ENCODE assay signal across 28 cellular contexts in genomic region chr11:119414734-119415133, GRCh38. TPM values are rescaled to one million over a fixed set of nuclear protein-coding genes. Genes with fewer than 3 reads are reported as not detected.
DNase-seq lines count a peak whose midpoint lies in the region; ATAC-seq, FAIRE-seq and TF ChIP-seq lines count a peak whose summit lies in the region.
"Had no signal": no experiment of that assay in that cellular context is flagged by ENCODE, and none has a peak within 500 bp of the region (broad histone marks: within the 10 kb centered on the region; RNA-seq: fewer than 3 reads in every experiment).

No MANE protein-coding gene starts in this region.

- no peaks in the 10 kb centered on the region for H4K20me1 ChIP-seq in HepG2 (ENCODE audit: insufficient read depth, low read length)
- H4K20me1 ChIP-seq in K562 (replicated peaks; ENCODE audit: control insufficient read depth, insufficient read depth, low read length) = no peaks in the 10 kb centered on the region
- H4K20me1 ChIP-seq: BLaER1 had no signal

- TF ChIP-seq POLR2A in HepG2 (IDR thresholded peaks at IDR 0.05; ENCODE audit: insufficient read depth in 1 of 2, low read depth in 2 of 2, low read length in 2 of 2) (no peak), right lobe of liver (IDR thresholded peaks at IDR 0.05) (no peak), K562 (conservative IDR thresholded peaks at IDR 0.05) (no peak), suprapubic skin (IDR thresholded peaks at IDR 0.05) (no peak)

- H3K4me1 ChIP-seq in HepG2 (ENCODE audit: insufficient read depth, low read length) = no peaks in the 10 kb centered on the region
- H3K4me1 ChIP-seq in right lobe of liver = no peaks in the 10 kb centered on the region
- H3K4me1 ChIP-seq in K562 (replicated peaks in 1 of 2; ENCODE audit: control insufficient read depth in 2 of 2, insufficient read depth in 2 of 2, low read length in 2 of 2) = no peaks in the 10 kb centered on the region
- H3K4me1 ChIP-seq in upper lobe of right lung = no peaks in the 10 kb centered on the region
- peaks cover 17% of the 10 kb centered on the region for H3K4me1 ChIP-seq in suprapubic skin
- H3K4me1 ChIP-seq: BE2C had no signal

- H3K27me3 ChIP-seq in HepG2 (ENCODE audit: control insufficient read depth in 1 of 2, insufficient read depth in 2 of 2, low read length in 2 of 2) = no peaks in the 10 kb centered on the region
- H3K27me3 ChIP-seq in right lobe of liver = no peaks in the 10 kb centered on the region
- no peaks in the 10 kb centered on the region for H3K27me3 ChIP-seq in K562 (ENCODE audit: control insufficient read depth in 2 of 2, insufficient read depth in 2 of 2, low read length in 2 of 2)
- H3K27me3 ChIP-seq in upper lobe of right lung = peaks cover under 1% of the 10 kb centered on the region
- H3K27me3 ChIP-seq in suprapubic skin = no peaks in the 10 kb centered on the region
- H3K27me3 ChIP-seq: BE2C had no signal

- no peak for TF ChIP-seq CTCF in HepG2 (CRISPR knock-in tag; IDR thresholded peaks at IDR 0.05)
- TF ChIP-seq CTCF in right lobe of liver (IDR thresholded peaks at IDR 0.05) = no peak
- no peak for TF ChIP-seq CTCF in GM13977 (IDR thresholded peaks at IDR 0.05; ENCODE audit: extremely low read depth, insufficient read depth, missing control alignments)
- no peak for TF ChIP-seq CTCF in K562 (IDR thresholded peaks at IDR 0.05 in 2 of 3, conservative IDR thresholded peaks at IDR 0.05 in 1 of 3; ENCODE audit: insufficient read depth in 2 of 3, low read depth in 1 of 3, low read length in 3 of 3)
- TF ChIP-seq CTCF in upper lobe of right lung (IDR thresholded peaks at IDR 0.05) = no peak
- no peak for TF ChIP-seq CTCF in suprapubic skin (IDR thresholded peaks at IDR 0.05)

- DNase-seq in HepG2 (ENCODE audit: low spot score) = no peak
- DNase-seq in right lobe of liver = no peak
- DNase-seq in GM13977 (ENCODE audit: low spot score) = peak; percentile 6
- no peak for DNase-seq in K562 (ENCODE audit: extremely low read depth in 1 of 4, low spot score in 3 of 4)
- DNase-seq in upper lobe of right lung = no peak
- DNase-seq in suprapubic skin (ENCODE audit: low spot score in 2 of 2) = no peak
- DNase-seq: ACHN; BE2C; C1 segment of cervical spinal cord; CD4-positive, alpha-beta memory T cell; CD4-positive, CD25-positive, alpha-beta regulatory T cell; CD8-positive, alpha-beta memory T cell; COR-L47; DMS 273 treated with DMSO at 0.1 percent for 48 hours; DMS153; DMS53; DMS79; DND-41; EL; GDM1 had no signal

- H3K36me3 ChIP-seq in HepG2 (replicated peaks in 1 of 2; ENCODE audit: control insufficient read depth in 1 of 2, insufficient read depth in 2 of 2, low read length in 2 of 2) (no peaks in the 10 kb centered on the region), right lobe of liver (no peaks in the 10 kb centered on the region), K562 (ENCODE audit: control insufficient read depth, insufficient read depth, low read length) (no peaks in the 10 kb centered on the region), upper lobe of right lung (no peaks in the 10 kb centered on the region), suprapubic skin (no peaks in the 10 kb centered on the region)
- H3K36me3 ChIP-seq: BLaER1 had no signal

- ATAC-seq in HepG2 (no peak), right lobe of liver (no peak), K562 (no peak), upper lobe of right lung (no peak), GM19023 (IDR thresholded peaks at IDR 0.05; ENCODE audit: unreplicated experiment) (no peak)

- CTCF ChIA-PET in HepG2 (lab: Yijun Ruan, JAX; ENCODE audit: low intra/inter-chr PET ratio, low total read pairs) = no interaction called here
- CTCF ChIA-PET in K562 (lab: Yijun Ruan, JAX; ENCODE audit: low intra/inter-chr PET ratio) = no interaction called here

- no peaks in the 10 kb centered on the region for H3K9me3 ChIP-seq in HepG2 (ENCODE audit: low read length)
- H3K9me3 ChIP-seq in right lobe of liver = no peaks in the 10 kb centered on the region
- no peaks in the 10 kb centered on the region for H3K9me3 ChIP-seq in K562 (replicated peaks; ENCODE audit: control insufficient read depth, insufficient read depth, low read depth, low read length)
- no peaks in the 10 kb centered on the region for H3K9me3 ChIP-seq in upper lobe of right lung
- H3K9me3 ChIP-seq in suprapubic skin = no peaks in the 10 kb centered on the region
- H3K9me3 ChIP-seq: BE2C had no signal

- H3K4me2 ChIP-seq in HepG2 (ENCODE audit: low read depth, low read length) (no peak overlapping the region), K562 (ENCODE audit: insufficient read depth, low read length) (no peak overlapping the region)
- H3K4me2 ChIP-seq: BLaER1 had no signal

- H2AFZ ChIP-seq in HepG2 (ENCODE audit: low read length) (no peak overlapping the region), K562 (ENCODE audit: low read depth, low read length) (no peak overlapping the region)

- TF ChIP-seq EP300 in HepG2 (IDR thresholded peaks at IDR 0.05; ENCODE audit: low read depth in 2 of 2, low read length in 2 of 2) (no peak), HepG2 (CRISPR knock-in tag; IDR thresholded peaks at IDR 0.05; ENCODE audit: borderline replicate concordance) (no peak), K562 (IDR thresholded peaks at IDR 0.05; ENCODE audit: low read length) (no peak), suprapubic skin (IDR thresholded peaks at IDR 0.05) (no peak)

- POLR2A ChIA-PET in HepG2 (lab: Yijun Ruan, JAX) (no interaction called here), K562 (lab: Yijun Ruan, JAX) (interaction anchor here (0.7 to 0.9 kb wide), 4 partner anchors 10 to 1277 kb away, joined by 3 read pairs; no protein-coding TSS in a partner anchor)

- no peak overlapping the region for H3K9ac ChIP-seq in HepG2 (ENCODE audit: insufficient read depth, low read depth, low read length)
- no peak overlapping the region for H3K9ac ChIP-seq in K562 (ENCODE audit: insufficient read depth in 1 of 2, low read depth in 2 of 2, low read length in 2 of 2)
- H3K9ac ChIP-seq: BLaER1 had no signal

- FAIRE-seq in HepG2 (lab: Jason Lieb, UNC) (no peak), K562 (lab: Jason Lieb, UNC) (no peak)
- FAIRE-seq: GM12891, GM18507, GM19239 had no signal

- no peaks in the 10 kb centered on the region for H3K79me2 ChIP-seq in HepG2 (ENCODE audit: insufficient read depth, low read length)
- no peaks in the 10 kb centered on the region for H3K79me2 ChIP-seq in K562 (ENCODE audit: control insufficient read depth, insufficient read depth, low read length)

- H3K9me1 ChIP-seq in K562 (ENCODE audit: control insufficient read depth, insufficient read depth, low read length) = no peaks in the 10 kb centered on the region

- BruUV-seq in HepG2 (replicated peaks; lab: Mats Ljungman, UMichigan) (no TSS peak), K562 (replicated peaks; lab: Mats Ljungman, UMichigan) (no TSS peak)

- in situ Hi-C loops in HepG2 (cut with HindIII; ENCODE audit: extremely low pct_ligation_motif_present, low pct_unique_long_range_greater_than_20kb) = no loop called here
- in situ Hi-C loops in GM13977 (cut with MboI; ENCODE audit: low pct_unique_long_range_greater_than_20kb, low sequenced_read_pairs, unreplicated experiment) = no loop called here
- in situ Hi-C loops in K562 (cut with MboI) = no loop called here

- intact Hi-C loops in HepG2 (cut with micrococcal nuclease; ENCODE audit: unreplicated experiment) (no loop called here), right lobe of liver (cut with DNase I) (no loop called here), K562 (cut with micrococcal nuclease) (no loop called here), upper lobe of right lung (cut with DNase I) (no loop called here)

- no peak overlapping the region for H3K4me3 ChIP-seq in HepG2 (replicated peaks in 1 of 3; ENCODE audit: insufficient read depth in 1 of 3, low read depth in 2 of 3, low read length in 3 of 3)
- H3K4me3 ChIP-seq in right lobe of liver = no peak overlapping the region
- no peak overlapping the region for H3K4me3 ChIP-seq in K562
- H3K4me3 ChIP-seq in upper lobe of right lung = no peak overlapping the region
- H3K4me3 ChIP-seq in suprapubic skin = no peak overlapping the region
- H3K4me3 ChIP-seq: BLaER1 had no signal

- no peak for TF ChIP-seq RAD21 in HepG2 (CRISPR knock-in tag; IDR thresholded peaks at IDR 0.05)
- no peak for TF ChIP-seq RAD21 in K562 (CRISPR knock-in tag; conservative IDR thresholded peaks at IDR 0.05 in 1 of 2, IDR thresholded peaks at IDR 0.05 in 1 of 2)

- no peak overlapping the region for H3K27ac ChIP-seq in HepG2 (ENCODE audit: extremely low read length, insufficient read depth, low read length)
- no peak overlapping the region for H3K27ac ChIP-seq in right lobe of liver
- H3K27ac ChIP-seq in K562 (ENCODE audit: extremely low read depth, low read depth, low read length) = no peak overlapping the region
- H3K27ac ChIP-seq in upper lobe of right lung = no peak overlapping the region
- H3K27ac ChIP-seq in suprapubic skin = no peak overlapping the region
- H3K27ac ChIP-seq: 22Rv1, BLaER1 had no signal

RNA-seq across cellular contexts. Expression of gene THY1, which starts 8.2 kb away (rescaled TPM):
- total RNA-seq in HepG2 (2016; rRNA removed; fragmentation: Illumina TruSeq; extraction: Trizol) (not detected in 2 replicates), right lobe of liver (1 to 10 TPM in 4 of 6 experiments, under 1 TPM in 2; 0.13 to 5.3 (median 2.1) TPM), K562 (2014; rRNA removed) (0.18 and 0.29 TPM in 2 replicates), K562 (2014; rRNA removed; fragmentation: Illumina TruSeq; extraction: Trizol) (0.06 and 0.15 TPM in 2 replicates), K562 (2015; rRNA removed; fragmentation: Illumina TruSeq; extraction: Trizol) (0.07 and 0.08 TPM in 2 replicates), K562 (2021) (0.20 and 0.40 TPM in 2 replicates), upper lobe of right lung (7.8 TPM), suprapubic skin (10 to 100 TPM in 1 of 4 donors, 1 to 10 TPM in 3; 3.5 to 18.8 (median 6.9) TPM)
- not detected in 2 replicates for total RNA-seq in HepG2 (2016; cell fraction: cytosol; rRNA removed; fragmentation: Illumina TruSeq; extraction: Trizol; ENCODE audit: low read depth)
- total RNA-seq in HepG2 (2016; cell fraction: insoluble cytoplasmic fraction; rRNA removed; fragmentation: Illumina TruSeq; extraction: Trizol) = not detected in 2 replicates
- total RNA-seq in HepG2 (2016; cell fraction: membrane; rRNA removed; fragmentation: Illumina TruSeq; extraction: Trizol) = not detected in 2 replicates
- total RNA-seq in HepG2 (2016; cell fraction: nucleus; rRNA removed; fragmentation: Illumina TruSeq; extraction: Trizol) = not detected in 2 replicates
- polyA plus RNA-seq in HepG2 (2011; rRNA removed) (not detected in 2 replicates), K562 (2011; rRNA removed) (not detected in 2 replicates), K562 (2014; fragmentation: Illumina TruSeq; extraction: Trizol) (not detected in 2 replicates), K562 (2014; fragmentation: Nextera tagmentation; extraction: Ambion mirVana) (not detected), K562 (2014; rRNA removed) (not detected in 2 replicates)
- polyA plus RNA-seq in HepG2 (2011; cell fraction: cytosol; rRNA removed) = not detected in 2 replicates
- polyA plus RNA-seq in HepG2 (2011; cell fraction: nucleus; rRNA removed) = not detected in 2 replicates
- polyA plus RNA-seq in HepG2 (2012) = not detected in 2 replicates
- not detected in 2 replicates for polyA plus RNA-seq in HepG2 (2016; cell fraction: cytosol; fragmentation: Illumina TruSeq; extraction: Trizol; ENCODE audit: low read depth)
- not detected in 2 replicates for polyA plus RNA-seq in HepG2 (2016; cell fraction: insoluble cytoplasmic fraction; fragmentation: Illumina TruSeq; extraction: Trizol; ENCODE audit: low read depth)
- not detected in 2 replicates for polyA plus RNA-seq in HepG2 (2016; cell fraction: membrane; fragmentation: Illumina TruSeq; extraction: Trizol; ENCODE audit: low read depth)
- not detected in 2 replicates for polyA plus RNA-seq in HepG2 (2016; cell fraction: nucleus; fragmentation: Illumina TruSeq; extraction: Trizol; ENCODE audit: insufficient read depth, low read depth)
- polyA minus RNA-seq in HepG2 (2011; rRNA and poly(A)+ RNA removed; ENCODE audit: low replicate concordance) = 0.28 TPM in 1 of 2 replicates, not detected in the other
- polyA minus RNA-seq in HepG2 (2011; cell fraction: cytosol; rRNA and poly(A)+ RNA removed) = not detected in 2 replicates
- polyA minus RNA-seq in HepG2 (2011; cell fraction: nucleus; rRNA and poly(A)+ RNA removed) = not detected in 2 replicates
- 0.09 TPM in 1 of 2 replicates, not detected in the other for total RNA-seq in K562 (2011; cell fraction: chromatin; rRNA removed; ENCODE audit: low replicate concordance)
- 0.17 and 0.39 TPM in 2 replicates for total RNA-seq in K562 (2011; cell fraction: nucleolus; rRNA removed)
- total RNA-seq in K562 (2011; cell fraction: nucleoplasm; rRNA removed) = 0.07 and 0.38 TPM in 2 replicates
- 0.12 TPM in 1 of 2 replicates, not detected in the other for polyA plus RNA-seq in K562 (2011; cell fraction: cytosol; rRNA removed)
- 0.10 TPM in 1 of 2 replicates, not detected in the other for polyA plus RNA-seq in K562 (2011; cell fraction: nucleus; rRNA removed)
- not detected in 2 replicates for polyA plus RNA-seq in K562 (2012)
- polyA minus RNA-seq in K562 (2011; rRNA and poly(A)+ RNA removed) = 0.06 and 0.11 TPM in 2 replicates
- polyA minus RNA-seq in K562 (2011; cell fraction: cytosol; rRNA and poly(A)+ RNA removed) = not detected in 2 replicates
- polyA minus RNA-seq in K562 (2011; cell fraction: nucleus; rRNA and poly(A)+ RNA removed) = under 0.01 and 0.11 TPM in 2 replicates
- total RNA-seq: CD4-positive, alpha-beta memory T cell; CD4-positive, CD25-positive, alpha-beta regulatory T cell had no signal
- polyA plus RNA-seq: CD14-positive monocyte; CD4-positive, alpha-beta memory T cell; CD4-positive, CD25-positive, alpha-beta regulatory T cell; CD8-positive, alpha-beta memory T cell had no signal

RNA-seq across cellular contexts. Expression of gene USP2, which starts 33.2 kb away (rescaled TPM):
- 6.0 and 7.2 TPM in 2 replicates for total RNA-seq in HepG2 (2016; rRNA removed; fragmentation: Illumina TruSeq; extraction: Trizol)
- total RNA-seq in HepG2 (2016; cell fraction: cytosol; rRNA removed; fragmentation: Illumina TruSeq; extraction: Trizol; ENCODE audit: low read depth) = 1.1 and 1.7 TPM in 2 replicates
- 6.5 and 7.1 TPM in 2 replicates for total RNA-seq in HepG2 (2016; cell fraction: insoluble cytoplasmic fraction; rRNA removed; fragmentation: Illumina TruSeq; extraction: Trizol)
- total RNA-seq in HepG2 (2016; cell fraction: membrane; rRNA removed; fragmentation: Illumina TruSeq; extraction: Trizol) = 5.7 and 5.9 TPM in 2 replicates
- 5.8 and 7.8 TPM in 2 replicates for total RNA-seq in HepG2 (2016; cell fraction: nucleus; rRNA removed; fragmentation: Illumina TruSeq; extraction: Trizol)
- 2.5 and 3.2 TPM in 2 replicates for polyA plus RNA-seq in HepG2 (2011; rRNA removed)
- 2.2 TPM in 2 replicates for polyA plus RNA-seq in HepG2 (2011; cell fraction: cytosol; rRNA removed)
- polyA plus RNA-seq in HepG2 (2011; cell fraction: nucleus; rRNA removed) = 4.4 and 4.7 TPM in 2 replicates
- 2.5 and 3.0 TPM in 2 replicates for polyA plus RNA-seq in HepG2 (2012)
- polyA plus RNA-seq in HepG2 (2016; cell fraction: cytosol; fragmentation: Illumina TruSeq; extraction: Trizol; ENCODE audit: low read depth) = 1.1 and 1.3 TPM in 2 replicates
- 7.6 and 11.3 TPM in 2 replicates for polyA plus RNA-seq in HepG2 (2016; cell fraction: insoluble cytoplasmic fraction; fragmentation: Illumina TruSeq; extraction: Trizol; ENCODE audit: low read depth)
- polyA plus RNA-seq in HepG2 (2016; cell fraction: membrane; fragmentation: Illumina TruSeq; extraction: Trizol; ENCODE audit: low read depth) = 4.1 and 4.2 TPM in 2 replicates
- polyA plus RNA-seq in HepG2 (2016; cell fraction: nucleus; fragmentation: Illumina TruSeq; extraction: Trizol; ENCODE audit: insufficient read depth, low read depth) = 22.1 and 23.0 TPM in 2 replicates
- 5.4 and 5.9 TPM in 2 replicates for polyA minus RNA-seq in HepG2 (2011; rRNA and poly(A)+ RNA removed; ENCODE audit: low replicate concordance)
- 4.0 and 5.4 TPM in 2 replicates for polyA minus RNA-seq in HepG2 (2011; cell fraction: cytosol; rRNA and poly(A)+ RNA removed)
- 2.4 and 5.7 TPM in 2 replicates for polyA minus RNA-seq in HepG2 (2011; cell fraction: nucleus; rRNA and poly(A)+ RNA removed)
- 10 to 100 TPM in 2 of 6 experiments, 1 to 10 TPM in 4; 1.3 to 25.9 (median 4.6) TPM for total RNA-seq in right lobe of liver
- total RNA-seq in K562 (2011; cell fraction: chromatin; rRNA removed; ENCODE audit: low replicate concordance) = 6.9 and 13.7 TPM in 2 replicates
- 8.2 and 9.0 TPM in 2 replicates for total RNA-seq in K562 (2011; cell fraction: nucleolus; rRNA removed)
- total RNA-seq in K562 (2011; cell fraction: nucleoplasm; rRNA removed) = 6.3 and 7.4 TPM in 2 replicates
- 3.9 and 5.8 TPM in 2 replicates for total RNA-seq in K562 (2014; rRNA removed)
- 3.6 TPM in 2 replicates for total RNA-seq in K562 (2014; rRNA removed; fragmentation: Illumina TruSeq; extraction: Trizol)
- 2.8 and 3.6 TPM in 2 replicates for total RNA-seq in K562 (2015; rRNA removed; fragmentation: Illumina TruSeq; extraction: Trizol)
- 16.9 TPM in 2 replicates for total RNA-seq in K562 (2021)
- 3.6 and 5.0 TPM in 2 replicates for polyA plus RNA-seq in K562 (2011; rRNA removed)
- 4.5 and 4.7 TPM in 2 replicates for polyA plus RNA-seq in K562 (2011; cell fraction: cytosol; rRNA removed)
- 4.6 and 6.3 TPM in 2 replicates for polyA plus RNA-seq in K562 (2011; cell fraction: nucleus; rRNA removed)
- 6.9 and 8.6 TPM in 2 replicates for polyA plus RNA-seq in K562 (2012)
- polyA plus RNA-seq in K562 (2014; fragmentation: Illumina TruSeq; extraction: Trizol) = 12.8 and 13.9 TPM in 2 replicates
- 1 to 10 TPM; 3.4 to 5.8 TPM for polyA plus RNA-seq in K562 (2014; fragmentation: Nextera tagmentation; extraction: Ambion mirVana)
- 4.0 and 9.5 TPM in 2 replicates for polyA plus RNA-seq in K562 (2014; rRNA removed)
- polyA minus RNA-seq in K562 (2011; rRNA and poly(A)+ RNA removed) = 4.0 and 6.0 TPM in 2 replicates
- polyA minus RNA-seq in K562 (2011; cell fraction: cytosol; rRNA and poly(A)+ RNA removed) = 7.5 and 9.8 TPM in 2 replicates
- 4.6 and 4.7 TPM in 2 replicates for polyA minus RNA-seq in K562 (2011; cell fraction: nucleus; rRNA and poly(A)+ RNA removed)
- total RNA-seq in upper lobe of right lung = 3.0 TPM
- total RNA-seq in suprapubic skin = 10 to 100 TPM in 3 of 4 donors, 1 to 10 TPM in 1; 5.9 to 25.4 (median 15.2) TPM
- total RNA-seq: A172 had no signal
- polyA plus RNA-seq: CD14-positive monocyte; CD8-positive, alpha-beta memory T cell had no signal

Comparison
In these comparisons a context has a peak if more than half of its experiments do, and no peak if none do; other contexts are left out.
1. Of the 241 proteins assayed by ChIP-seq in both HepG2 and K562: peak only in HepG2: none; only in K562: MAFG; in both: MAFF and MAFK; in neither: 238.